ENCODE assay signal across 8 cellular contexts in genomic region chr2:45585267-45585861, GRCh38. TPM values are rescaled to one million over a fixed set of nuclear protein-coding genes. Genes with fewer than 3 reads are reported as not detected.
A peak's percentile ranks its signal among the peaks of the same experiment; 100 is the strongest.
DNase-seq lines count a peak whose midpoint lies in the region; ATAC-seq and TF ChIP-seq lines count a peak whose summit lies in the region.

No MANE protein-coding gene starts in this region.

- no peak overlapping the region for H3K27ac ChIP-seq in RWPE2 (ENCODE audit: poor library complexity, severe bottlenecking)

- ATAC-seq in HG02610 (IDR thresholded peaks at IDR 0.05; ENCODE audit: unreplicated experiment), result peak; percentile 48
- ATAC-seq in RWPE2 (ENCODE audit: low read depth), result peak; percentile 58; the same call in 1 of the 3 replicates
- no peak for ATAC-seq in HG03139 (IDR thresholded peaks at IDR 0.05; ENCODE audit: unreplicated experiment)

- CTCF ChIA-PET in Calu3 (lab: Charles Lee), result interaction anchor here (0.7 to 1.2 kb wide), 5 partner anchors 8 to 458 kb away, joined by 3 to 6 read pairs (median 3); partner anchors contain the start of gene SRBD1

- H3K4me1 Mint-ChIP-seq in Calu3 (ENCODE audit: low read depth, unreplicated experiment) (no peaks in the 10 kb centered on the region), nephron progenitor cell (no peaks in the 10 kb centered on the region)

- no TSS peak for BruUV-seq in Calu3 (replicated peaks; lab: Mats Ljungman, UMichigan)

- no peaks in the 10 kb centered on the region for H3K27me3 ChIP-seq in RWPE2 (ENCODE audit: insufficient read depth, poor library complexity, severe bottlenecking)

- no peaks in the 10 kb centered on the region for H3K27me3 Mint-ChIP-seq in Calu3 (ENCODE audit: unreplicated experiment)
- H3K27me3 Mint-ChIP-seq in nephron progenitor cell (ENCODE audit: low read depth, poor library complexity), result no peaks in the 10 kb centered on the region

- H3K36me3 Mint-ChIP-seq in Calu3 (ENCODE audit: insufficient read depth, unreplicated experiment) (no peaks in the 10 kb centered on the region), nephron progenitor cell (ENCODE audit: low read depth) (peaks cover 24% of the 10 kb centered on the region)

- TF ChIP-seq POLR2A in erythroblast (IDR thresholded peaks at IDR 0.05; ENCODE audit: low read length), result no peak

- H3K4me3 Mint-ChIP-seq in Calu3 (ENCODE audit: low read depth, unreplicated experiment) (no peak overlapping the region), nephron progenitor cell (no peak overlapping the region)

- TF ChIP-seq CTCF in Calu3 (IDR thresholded peaks at IDR 0.05; ENCODE audit: unreplicated experiment) (peak; percentile 53), RWPE2 (IDR thresholded peaks at IDR 0.05; ENCODE audit: poor library complexity, severe bottlenecking) (peak; percentile 82), nephron progenitor cell (IDR thresholded peaks at IDR 0.05) (peak; percentile 51)

- peaks cover 27% of the 10 kb centered on the region for H3K36me3 ChIP-seq in RWPE2 (ENCODE audit: low read depth)

- no peaks in the 10 kb centered on the region for H3K4me1 ChIP-seq in RWPE2 (ENCODE audit: insufficient read depth, poor library complexity, severe bottlenecking)

- no peaks in the 10 kb centered on the region for H3K9me3 Mint-ChIP-seq in Calu3 (ENCODE audit: low read depth, unreplicated experiment)
- H3K9me3 Mint-ChIP-seq in nephron progenitor cell, result no peaks in the 10 kb centered on the region

- DNase-seq in Calu3, result peak; percentile 45
- DNase-seq in RWPE2 (ENCODE audit: low spot score), result no peak
- DNase-seq in erythroblast (lab: John Stamatoyannopoulos, UW), result peak; percentile 39 to 58
- DNase-seq in nephron progenitor cell, result no peak
- DNase-seq in posterior vena cava (ENCODE audit: low spot score), result no peak
- DNase-seq in NCI-H1436 (lab: John Stamatoyannopoulos, UW), result no peak

- no peak overlapping the region for H3K27ac Mint-ChIP-seq in Calu3 (ENCODE audit: unreplicated experiment)
- H3K27ac Mint-ChIP-seq in nephron progenitor cell, result no peak overlapping the region

- intact Hi-C loops in Calu3 (cut with micrococcal nuclease; ENCODE audit: unreplicated experiment) (loop anchor here (1.0 kb wide), 1 partner anchor 351 kb away; no protein-coding TSS in a partner anchor), posterior vena cava (cut with DNase I) (no loop called here)

- H3K9me3 ChIP-seq in RWPE2 (ENCODE audit: severe bottlenecking), result no peaks in the 10 kb centered on the region

- no peak overlapping the region for H3K4me3 ChIP-seq in RWPE2 (ENCODE audit: severe bottlenecking)

RNA-seq across cellular contexts. Expression of gene SRBD1, which starts 25.7 kb away (rescaled TPM):
- 10.7 and 14.4 TPM in 2 replicates for total RNA-seq in Calu3 (2022)
- total RNA-seq in posterior vena cava, result 10 to 100 TPM; 13.7 to 19.0 TPM

Comparison
In these comparisons a context has a peak if more than half of its experiments do, and no peak if none do; other contexts are left out.
1. DNase-seq: peak in Calu3 (single experiment) and erythroblast (2 of 2); none in RWPE2 (single experiment), nephron progenitor cell (single experiment), posterior vena cava (single experiment) and NCI-H1436 (single experiment).
2. Peak in every context shown above with its lines, with median percentiles within 50 percentile points of each other: CTCF ChIP-seq.